Comparison of ENCODE assay signal across 9 cellular contexts in genomic region chr1:119000371-119001180, GRCh38. TPM values are rescaled to one million over a fixed set of nuclear protein-coding genes. Genes with fewer than 3 reads are reported as not detected.
DNase-seq lines count a peak whose midpoint lies in the region; ATAC-seq and TF ChIP-seq lines count a peak whose summit lies in the region.
"Had no signal": no experiment of that assay in that cellular context is flagged by ENCODE, and none has a peak within 500 bp of the region (broad histone marks: within the 10 kb centered on the region; RNA-seq: fewer than 3 reads in every experiment).

No MANE protein-coding gene starts in this region.

- no peak for TF ChIP-seq EP300 in upper lobe of left lung (IDR thresholded peaks at IDR 0.05)

- ATAC-seq in activated naive CD8-positive, alpha-beta T cell treated with anti-CD3 and anti-CD28 coated beads, Interleukin-2, amount 10 ng/mL, durations not matched to agents 7 days and 5 days (ENCODE audit: low read depth): no peak
- peak in 1 of 2 donors; percentile 11 for ATAC-seq in upper lobe of left lung (ENCODE audit: low FRiP score in 2 of 2)
- no peak for ATAC-seq in HG03135 (IDR thresholded peaks at IDR 0.05; ENCODE audit: unreplicated experiment)
- no peak for ATAC-seq in HG03565 (IDR thresholded peaks at IDR 0.05; ENCODE audit: unreplicated experiment)

- peak overlapping the region; percentile 6 for H3K27ac Mint-ChIP-seq in activated naive CD8-positive, alpha-beta T cell treated with anti-CD3 and anti-CD28 coated beads, Interleukin-2, amount 10 ng/mL, durations not matched to agents 7 days and 5 days
- no peak overlapping the region for H3K27ac Mint-ChIP-seq in activated naive CD8-positive, alpha-beta T cell treated with anti-CD3 and anti-CD28 coated beads for 36 hours
- H3K27ac Mint-ChIP-seq in endothelial cell (ENCODE audit: unreplicated experiment) (no peak overlapping the region), mesothelial cell of epicardium (no peak overlapping the region)

- no peaks in the 10 kb centered on the region for H3K9me3 ChIP-seq in upper lobe of left lung
- H3K9me3 ChIP-seq: HAP-1 had no signal

- H3K4me1 Mint-ChIP-seq in activated naive CD8-positive, alpha-beta T cell treated with anti-CD3 and anti-CD28 coated beads, Interleukin-2, amount 10 ng/mL, durations not matched to agents 7 days and 5 days: peaks cover 7% of the 10 kb centered on the region
- peaks cover 9% of the 10 kb centered on the region for H3K4me1 Mint-ChIP-seq in activated naive CD8-positive, alpha-beta T cell treated with anti-CD3 and anti-CD28 coated beads for 36 hours
- H3K4me1 Mint-ChIP-seq in endothelial cell (ENCODE audit: unreplicated experiment) (peaks cover 37% of the 10 kb centered on the region), mesothelial cell of epicardium (peaks cover 24% of the 10 kb centered on the region)

- H3K27me3 Mint-ChIP-seq in activated naive CD8-positive, alpha-beta T cell treated with anti-CD3 and anti-CD28 coated beads, Interleukin-2, amount 10 ng/mL, durations not matched to agents 7 days and 5 days: peaks cover 86% of the 10 kb centered on the region
- peaks cover 96% of the 10 kb centered on the region for H3K27me3 Mint-ChIP-seq in activated naive CD8-positive, alpha-beta T cell treated with anti-CD3 and anti-CD28 coated beads for 36 hours
- H3K27me3 Mint-ChIP-seq in endothelial cell (ENCODE audit: unreplicated experiment): peaks cover 26% of the 10 kb centered on the region
- peaks cover 98% of the 10 kb centered on the region for H3K27me3 Mint-ChIP-seq in mesothelial cell of epicardium (ENCODE audit: low read depth)

- H3K36me3 Mint-ChIP-seq in activated naive CD8-positive, alpha-beta T cell treated with anti-CD3 and anti-CD28 coated beads, Interleukin-2, amount 10 ng/mL, durations not matched to agents 7 days and 5 days: no peaks in the 10 kb centered on the region
- H3K36me3 Mint-ChIP-seq in activated naive CD8-positive, alpha-beta T cell treated with anti-CD3 and anti-CD28 coated beads for 36 hours: peaks cover 2% of the 10 kb centered on the region
- peaks cover 1% of the 10 kb centered on the region for H3K36me3 Mint-ChIP-seq in endothelial cell (ENCODE audit: low read depth, unreplicated experiment)
- no peaks in the 10 kb centered on the region for H3K36me3 Mint-ChIP-seq in mesothelial cell of epicardium

- no peak overlapping the region for H3K27ac ChIP-seq in upper lobe of left lung

- H3K4me3 Mint-ChIP-seq in activated naive CD8-positive, alpha-beta T cell treated with anti-CD3 and anti-CD28 coated beads, Interleukin-2, amount 10 ng/mL, durations not matched to agents 7 days and 5 days: peak overlapping the region; percentile 37
- H3K4me3 Mint-ChIP-seq in activated naive CD8-positive, alpha-beta T cell treated with anti-CD3 and anti-CD28 coated beads for 36 hours: no peak overlapping the region
- H3K4me3 Mint-ChIP-seq in endothelial cell (ENCODE audit: unreplicated experiment) (peak overlapping the region; percentile 60), mesothelial cell of epicardium (peak overlapping the region; percentile 46)

- WGBS in upper lobe of left lung, 2 donors: 10% methylated on average over 32 to 44 of the region's 44 CpGs

- H3K4me1 ChIP-seq in upper lobe of left lung: peaks cover 12 to 34% (median 17%) of the 10 kb centered on the region in 4 donors
- H3K4me1 ChIP-seq: HAP-1 had no signal

- DNase-seq in activated naive CD8-positive, alpha-beta T cell treated with anti-CD3 and anti-CD28 coated beads, Interleukin-2, amount 10 ng/mL, durations not matched to agents 7 days and 5 days: no peak
- no peak for DNase-seq in activated naive CD8-positive, alpha-beta T cell treated with anti-CD3 and anti-CD28 coated beads for 36 hours
- no peak for DNase-seq in endothelial cell (ENCODE audit: low spot score)
- no peak for DNase-seq in mesothelial cell of epicardium (ENCODE audit: low spot score in 2 of 2, unreplicated experiment in 2 of 2)
- peak in 1 of 2 donors; percentile 61 for DNase-seq in upper lobe of left lung
- DNase-seq in activated CD4-positive, CD25-positive, alpha-beta regulatory T cell treated with anti-CD3 and anti-CD28 coated beads, Interleukin-2, amount 50 U/mL, for 72 hours: no peak

- no peak for TF ChIP-seq POLR2A in upper lobe of left lung (IDR thresholded peaks at IDR 0.05)

- peak overlapping the region in 3 of 4 donors; percentile 10 to 33 (median 24) for H3K4me3 ChIP-seq in upper lobe of left lung
- H3K4me3 ChIP-seq: HAP-1 had no signal

- H3K9me3 Mint-ChIP-seq in activated naive CD8-positive, alpha-beta T cell treated with anti-CD3 and anti-CD28 coated beads, Interleukin-2, amount 10 ng/mL, durations not matched to agents 7 days and 5 days: peaks cover 2% of the 10 kb centered on the region
- H3K9me3 Mint-ChIP-seq in activated naive CD8-positive, alpha-beta T cell treated with anti-CD3 and anti-CD28 coated beads for 36 hours: peaks cover 2% of the 10 kb centered on the region
- H3K9me3 Mint-ChIP-seq in endothelial cell (ENCODE audit: unreplicated experiment): no peaks in the 10 kb centered on the region
- no peaks in the 10 kb centered on the region for H3K9me3 Mint-ChIP-seq in mesothelial cell of epicardium

- TF ChIP-seq CTCF in endothelial cell (IDR thresholded peaks at IDR 0.05; ENCODE audit: unreplicated experiment) (no peak), mesothelial cell of epicardium (IDR thresholded peaks at IDR 0.05; ENCODE audit: unreplicated experiment) (no peak), upper lobe of left lung (IDR thresholded peaks at IDR 0.05) (no peak)

- POLR2A ChIA-PET in activated naive CD8-positive, alpha-beta T cell treated with anti-CD3 and anti-CD28 coated beads, Interleukin-2, amount 10 ng/mL, durations not matched to agents 7 days and 5 days (lab: Charles Lee): no interaction called here

- H3K27me3 ChIP-seq in upper lobe of left lung: peaks cover 0 to 62% (median 16%) of the 10 kb centered on the region in 4 donors

- H3K36me3 ChIP-seq in upper lobe of left lung: no peaks in the 10 kb centered on the region
- H3K36me3 ChIP-seq: HAP-1 had no signal

RNA-seq across cellular contexts. Expression of gene TBX15, which starts 12.4 kb away (rescaled TPM):
- total RNA-seq in activated naive CD8-positive, alpha-beta T cell treated with anti-CD3 and anti-CD28 coated beads, Interleukin-2, amount 10 ng/mL, durations not matched to agents 7 days and 5 days: not detected
- not detected for total RNA-seq in activated naive CD8-positive, alpha-beta T cell treated with anti-CD3 and anti-CD28 coated beads for 36 hours
- total RNA-seq in endothelial cell (ENCODE audit: unreplicated experiment) (38.0 TPM), mesothelial cell of epicardium (0.09 TPM in 1 of 3 replicates, not detected in the others), upper lobe of left lung (1 to 10 TPM in 1 of 6 donors, under 1 TPM in 4, not detected in 1; 0.13 to 1.2 (median 0.39) TPM)

Comparison
In these comparisons a context has a peak if more than half of its experiments do, and no peak if none do; other contexts are left out.
1. RNA of gene TBX15, which starts 12.4 kb away (total RNA-seq): 38.0 TPM in endothelial cell (single experiment); 0.13 to 1.2 TPM in upper lobe of left lung, 0.09 TPM in mesothelial cell of epicardium, not detected in activated naive CD8-positive, alpha-beta T cell treated with anti-CD3 and anti-CD28 coated beads, Interleukin-2, amount 10 ng/mL, durations not matched to agents 7 days and 5 days and not detected in activated naive CD8-positive, alpha-beta T cell treated with anti-CD3 and anti-CD28 coated beads for 36 hours; every median in the first group is over 10 times any median in the second.